Comparison of ENCODE assay signal across 1 cellular context in genomic region chr20:50728981-50729874, GRCh38.
TF ChIP-seq lines count a peak whose summit lies in the region.

No MANE protein-coding gene starts in this region.

TF ChIP-seq in liver, 16 proteins besides CTCF, POLR2A, EP300 and RAD21 (continued from another document):
- TF ChIP-seq HNF4G (IDR thresholded peaks at IDR 0.05) (no peak), ATF3 (IDR thresholded peaks at IDR 0.05) (no peak)
TF ChIP-seq in liver: peak in this region for 0.
